In the genomic region with DNA sequence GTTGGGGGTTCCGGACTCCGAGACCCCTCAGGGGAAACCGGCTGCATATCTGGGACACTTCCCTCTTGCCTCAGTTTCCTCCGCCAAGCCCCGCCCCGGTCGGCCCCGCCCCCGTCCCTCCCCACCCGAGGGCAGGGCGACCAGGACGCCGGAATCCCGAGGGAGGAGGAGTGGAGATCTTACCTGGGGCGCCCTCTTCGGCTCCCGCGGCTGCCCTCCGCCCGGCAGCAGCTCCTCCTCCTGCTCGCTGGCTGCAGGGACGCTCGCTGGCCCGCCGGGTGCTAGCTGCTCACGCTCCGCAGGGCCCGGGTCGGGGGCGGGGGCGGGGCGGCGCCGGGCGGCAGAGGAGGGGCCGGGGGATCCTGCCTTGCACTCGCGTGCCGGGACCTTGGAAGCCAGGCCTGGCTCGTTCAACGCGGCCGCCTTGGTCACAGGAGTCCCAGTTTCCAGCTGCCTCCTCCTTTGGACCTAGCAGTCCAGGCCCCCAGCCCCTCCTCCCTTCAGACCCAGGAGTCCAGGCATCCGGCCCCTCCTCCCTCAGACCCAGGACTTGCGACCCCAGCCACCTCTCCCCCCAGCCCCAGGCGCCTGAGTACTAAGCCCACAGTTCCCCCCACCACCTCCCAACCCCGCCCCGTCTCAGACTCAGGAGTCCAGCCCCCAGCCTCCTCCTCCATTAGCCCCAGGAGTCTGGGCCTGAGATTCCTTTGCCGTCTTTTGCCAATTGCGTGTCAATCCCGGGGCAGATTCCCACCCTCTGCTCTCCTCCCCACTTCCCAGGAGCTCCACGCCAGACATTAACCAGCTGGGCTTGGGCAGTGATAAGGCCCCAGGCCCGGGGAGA, we compare ENCODE assay signal across 2 cellular contexts.
TF ChIP-seq lines count a peak whose summit lies in the region.

TSS of gene NTF4 (minus strand) at position 51 of the 844 bp plus-strand sequence. CDS start 2,821 bp downstream, outside the sequence.

TF ChIP-seq in HEK293, 187 proteins besides CTCF, POLR2A, EP300 and RAD21:
- TF ChIP-seq, protein P1, sequence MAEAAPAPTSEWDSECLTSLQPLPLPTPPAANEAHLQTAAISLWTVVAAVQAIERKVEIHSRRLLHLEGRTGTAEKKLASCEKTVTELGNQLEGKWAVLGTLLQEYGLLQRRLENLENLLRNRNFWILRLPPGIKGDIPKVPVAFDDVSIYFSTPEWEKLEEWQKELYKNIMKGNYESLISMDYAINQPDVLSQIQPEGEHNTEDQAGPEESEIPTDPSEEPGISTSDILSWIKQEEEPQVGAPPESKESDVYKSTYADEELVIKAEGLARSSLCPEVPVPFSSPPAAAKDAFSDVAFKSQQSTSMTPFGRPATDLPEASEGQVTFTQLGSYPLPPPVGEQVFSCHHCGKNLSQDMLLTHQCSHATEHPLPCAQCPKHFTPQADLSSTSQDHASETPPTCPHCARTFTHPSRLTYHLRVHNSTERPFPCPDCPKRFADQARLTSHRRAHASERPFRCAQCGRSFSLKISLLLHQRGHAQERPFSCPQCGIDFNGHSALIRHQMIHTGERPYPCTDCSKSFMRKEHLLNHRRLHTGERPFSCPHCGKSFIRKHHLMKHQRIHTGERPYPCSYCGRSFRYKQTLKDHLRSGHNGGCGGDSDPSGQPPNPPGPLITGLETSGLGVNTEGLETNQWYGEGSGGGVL (tag by site-specific recombination; IDR thresholded peaks at IDR 0.05): peak; percentile 38; the same call in 1 of the 2 replicates
- TF ChIP-seq PATZ1 (tag by site-specific recombination; IDR thresholded peaks at IDR 0.05) (0 out of 2 replicates have a peak, but pooled peaks have one; percentile 42), ZNF24 (tag by site-specific recombination; IDR thresholded peaks at IDR 0.05) (no peak), KLF10 (tag by site-specific recombination; IDR thresholded peaks at IDR 0.05) (no peak), SP7 (tag by site-specific recombination; IDR thresholded peaks at IDR 0.05) (0 out of 2 replicates have a peak, but pooled peaks have one; percentile 9), KLF8 (tag by site-specific recombination; IDR thresholded peaks at IDR 0.05) (no peak), ZNF133 (tag by site-specific recombination; IDR thresholded peaks at IDR 0.05) (no peak), ZNF335 (tag by site-specific recombination; conservative IDR thresholded peaks at IDR 0.05) (peak; percentile 40; the same call in 1 of the 2 replicates), HOXD13 (CRISPR knock-in tag; IDR thresholded peaks at IDR 0.05; ENCODE audit: borderline replicate concordance) (no peak), SP2 (tag by site-specific recombination; IDR thresholded peaks at IDR 0.05) (peak; percentile 54), TRIM28 (IDR thresholded peaks at IDR 0.05; ENCODE audit: borderline replicate concordance, low read length) (no peak), RBAK (tag by site-specific recombination; IDR thresholded peaks at IDR 0.05) (no peak), ZNF48 (tag by site-specific recombination; IDR thresholded peaks at IDR 0.05) (no peak), ZNF280D (tag by site-specific recombination; IDR thresholded peaks at IDR 0.05) (no peak), WT1 (tag by site-specific recombination; IDR thresholded peaks at IDR 0.05) (no peak)
- TF ChIP-seq, protein P2, sequence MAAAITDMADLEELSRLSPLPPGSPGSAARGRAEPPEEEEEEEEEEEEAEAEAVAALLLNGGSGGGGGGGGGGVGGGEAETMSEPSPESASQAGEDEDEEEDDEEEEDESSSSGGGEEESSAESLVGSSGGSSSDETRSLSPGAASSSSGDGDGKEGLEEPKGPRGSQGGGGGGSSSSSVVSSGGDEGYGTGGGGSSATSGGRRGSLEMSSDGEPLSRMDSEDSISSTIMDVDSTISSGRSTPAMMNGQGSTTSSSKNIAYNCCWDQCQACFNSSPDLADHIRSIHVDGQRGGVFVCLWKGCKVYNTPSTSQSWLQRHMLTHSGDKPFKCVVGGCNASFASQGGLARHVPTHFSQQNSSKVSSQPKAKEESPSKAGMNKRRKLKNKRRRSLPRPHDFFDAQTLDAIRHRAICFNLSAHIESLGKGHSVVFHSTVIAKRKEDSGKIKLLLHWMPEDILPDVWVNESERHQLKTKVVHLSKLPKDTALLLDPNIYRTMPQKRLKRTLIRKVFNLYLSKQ (tag by site-specific recombination; IDR thresholded peaks at IDR 0.05; ENCODE audit: borderline replicate concordance): no peak

TF ChIP-seq in K562, 482 proteins besides CTCF, POLR2A, EP300 and RAD21:
- TF ChIP-seq ZBTB7A (IDR thresholded peaks at IDR 0.05; ENCODE audit: borderline replicate concordance, control insufficient read depth, low read depth, low read length) (0 out of 2 replicates have a peak, but pooled peaks have one; percentile 20), ZKSCAN8 (CRISPR knock-in tag; IDR thresholded peaks at IDR 0.05) (no peak), MEF2A (IDR thresholded peaks at IDR 0.05; ENCODE audit: control insufficient read depth, low read depth, low read length) (no peak), KDM4B (IDR thresholded peaks at IDR 0.05; ENCODE audit: borderline replicate concordance in 2 of 2, low read depth in 1 of 2) (no peak), FOXP1 (CRISPR knock-in tag; IDR thresholded peaks at IDR 0.05) (no peak), SIX5 (IDR thresholded peaks at IDR 0.05; ENCODE audit: borderline replicate concordance in 1 of 2, insufficient read depth in 1 of 2, low read depth in 1 of 2, low read length in 2 of 2) (no peak), HMGN3 (IDR thresholded peaks at IDR 0.05; ENCODE audit: borderline replicate concordance, extremely low read depth, insufficient read length, low read depth, low read length) (no peak), UBTF (IDR thresholded peaks at IDR 0.05; ENCODE audit: borderline replicate concordance in 1 of 2, low read depth in 2 of 2, low read length in 2 of 2) (0 out of 4 replicates have a peak, but pooled peaks of 1 of the 2 experiments have one; percentile 72), GTF3C2 (IDR thresholded peaks at IDR 0.05; ENCODE audit: borderline replicate concordance, extremely low read depth, insufficient read length) (no peak)
- TF ChIP-seq, protein P3, sequence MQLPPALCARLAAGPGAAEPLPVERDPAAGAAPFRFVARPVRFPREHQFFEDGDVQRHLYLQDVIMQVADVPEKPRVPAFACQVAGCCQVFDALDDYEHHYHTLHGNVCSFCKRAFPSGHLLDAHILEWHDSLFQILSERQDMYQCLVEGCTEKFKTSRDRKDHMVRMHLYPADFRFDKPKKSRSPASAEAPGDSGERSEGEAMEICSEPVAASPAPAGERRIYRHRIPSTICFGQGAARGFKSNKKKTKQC (CRISPR knock-in tag; IDR thresholded peaks at IDR 0.05): no peak
- TF ChIP-seq, protein P4, sequence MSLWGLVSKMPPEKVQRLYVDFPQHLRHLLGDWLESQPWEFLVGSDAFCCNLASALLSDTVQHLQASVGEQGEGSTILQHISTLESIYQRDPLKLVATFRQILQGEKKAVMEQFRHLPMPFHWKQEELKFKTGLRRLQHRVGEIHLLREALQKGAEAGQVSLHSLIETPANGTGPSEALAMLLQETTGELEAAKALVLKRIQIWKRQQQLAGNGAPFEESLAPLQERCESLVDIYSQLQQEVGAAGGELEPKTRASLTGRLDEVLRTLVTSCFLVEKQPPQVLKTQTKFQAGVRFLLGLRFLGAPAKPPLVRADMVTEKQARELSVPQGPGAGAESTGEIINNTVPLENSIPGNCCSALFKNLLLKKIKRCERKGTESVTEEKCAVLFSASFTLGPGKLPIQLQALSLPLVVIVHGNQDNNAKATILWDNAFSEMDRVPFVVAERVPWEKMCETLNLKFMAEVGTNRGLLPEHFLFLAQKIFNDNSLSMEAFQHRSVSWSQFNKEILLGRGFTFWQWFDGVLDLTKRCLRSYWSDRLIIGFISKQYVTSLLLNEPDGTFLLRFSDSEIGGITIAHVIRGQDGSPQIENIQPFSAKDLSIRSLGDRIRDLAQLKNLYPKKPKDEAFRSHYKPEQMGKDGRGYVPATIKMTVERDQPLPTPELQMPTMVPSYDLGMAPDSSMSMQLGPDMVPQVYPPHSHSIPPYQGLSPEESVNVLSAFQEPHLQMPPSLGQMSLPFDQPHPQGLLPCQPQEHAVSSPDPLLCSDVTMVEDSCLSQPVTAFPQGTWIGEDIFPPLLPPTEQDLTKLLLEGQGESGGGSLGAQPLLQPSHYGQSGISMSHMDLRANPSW (CRISPR knock-in tag; IDR thresholded peaks at IDR 0.05): no peak
- TF ChIP-seq, protein P5, sequence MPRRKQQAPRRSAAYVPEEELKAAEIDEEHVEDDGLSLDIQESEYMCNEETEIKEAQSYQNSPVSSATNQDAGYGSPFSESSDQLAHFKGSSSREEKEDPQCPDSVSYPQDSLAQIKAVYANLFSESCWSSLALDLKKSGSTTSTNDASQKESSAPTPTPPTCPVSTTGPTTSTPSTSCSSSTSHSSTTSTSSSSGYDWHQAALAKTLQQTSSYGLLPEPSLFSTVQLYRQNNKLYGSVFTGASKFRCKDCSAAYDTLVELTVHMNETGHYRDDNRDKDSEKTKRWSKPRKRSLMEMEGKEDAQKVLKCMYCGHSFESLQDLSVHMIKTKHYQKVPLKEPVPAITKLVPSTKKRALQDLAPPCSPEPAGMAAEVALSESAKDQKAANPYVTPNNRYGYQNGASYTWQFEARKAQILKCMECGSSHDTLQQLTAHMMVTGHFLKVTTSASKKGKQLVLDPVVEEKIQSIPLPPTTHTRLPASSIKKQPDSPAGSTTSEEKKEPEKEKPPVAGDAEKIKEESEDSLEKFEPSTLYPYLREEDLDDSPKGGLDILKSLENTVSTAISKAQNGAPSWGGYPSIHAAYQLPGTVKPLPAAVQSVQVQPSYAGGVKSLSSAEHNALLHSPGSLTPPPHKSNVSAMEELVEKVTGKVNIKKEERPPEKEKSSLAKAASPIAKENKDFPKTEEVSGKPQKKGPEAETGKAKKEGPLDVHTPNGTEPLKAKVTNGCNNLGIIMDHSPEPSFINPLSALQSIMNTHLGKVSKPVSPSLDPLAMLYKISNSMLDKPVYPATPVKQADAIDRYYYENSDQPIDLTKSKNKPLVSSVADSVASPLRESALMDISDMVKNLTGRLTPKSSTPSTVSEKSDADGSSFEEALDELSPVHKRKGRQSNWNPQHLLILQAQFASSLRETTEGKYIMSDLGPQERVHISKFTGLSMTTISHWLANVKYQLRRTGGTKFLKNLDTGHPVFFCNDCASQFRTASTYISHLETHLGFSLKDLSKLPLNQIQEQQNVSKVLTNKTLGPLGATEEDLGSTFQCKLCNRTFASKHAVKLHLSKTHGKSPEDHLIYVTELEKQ (CRISPR knock-in tag; IDR thresholded peaks at IDR 0.05): no peak
